3 cellular contexts compared by ENCODE assay signal in genomic region chr18:48485828-48486405, GRCh38.
TF ChIP-seq lines count a peak whose summit lies in the region.

No MANE protein-coding gene starts in this region.

TF ChIP-seq in A549, 52 proteins besides CTCF, POLR2A, EP300 and RAD21 (continues in another document):
- TF ChIP-seq, protein P1, sequence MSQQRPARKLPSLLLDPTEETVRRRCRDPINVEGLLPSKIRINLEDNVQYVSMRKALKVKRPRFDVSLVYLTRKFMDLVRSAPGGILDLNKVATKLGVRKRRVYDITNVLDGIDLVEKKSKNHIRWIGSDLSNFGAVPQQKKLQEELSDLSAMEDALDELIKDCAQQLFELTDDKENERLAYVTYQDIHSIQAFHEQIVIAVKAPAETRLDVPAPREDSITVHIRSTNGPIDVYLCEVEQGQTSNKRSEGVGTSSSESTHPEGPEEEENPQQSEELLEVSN (IDR thresholded peaks at IDR 0.05; ENCODE audit: borderline replicate concordance, low read depth): no peak
- TF ChIP-seq HDAC2 (IDR thresholded peaks at IDR 0.05): no peak
- TF ChIP-seq RNF2 (IDR thresholded peaks at IDR 0.05; ENCODE audit: borderline replicate concordance, low read depth): no peak
- no peak for TF ChIP-seq MYC (IDR thresholded peaks at IDR 0.05; ENCODE audit: borderline replicate concordance, low read length)
- no peak for TF ChIP-seq HOXB13 (CRISPR knock-in tag; IDR thresholded peaks at IDR 0.05; ENCODE audit: low read depth)
- no peak for TF ChIP-seq PHF8 (IDR thresholded peaks at IDR 0.05; ENCODE audit: borderline replicate concordance, low read depth)
- no peak for TF ChIP-seq MAFK (IDR thresholded peaks at IDR 0.05; ENCODE audit: partially characterized antibody)
- TF ChIP-seq, protein P2, sequence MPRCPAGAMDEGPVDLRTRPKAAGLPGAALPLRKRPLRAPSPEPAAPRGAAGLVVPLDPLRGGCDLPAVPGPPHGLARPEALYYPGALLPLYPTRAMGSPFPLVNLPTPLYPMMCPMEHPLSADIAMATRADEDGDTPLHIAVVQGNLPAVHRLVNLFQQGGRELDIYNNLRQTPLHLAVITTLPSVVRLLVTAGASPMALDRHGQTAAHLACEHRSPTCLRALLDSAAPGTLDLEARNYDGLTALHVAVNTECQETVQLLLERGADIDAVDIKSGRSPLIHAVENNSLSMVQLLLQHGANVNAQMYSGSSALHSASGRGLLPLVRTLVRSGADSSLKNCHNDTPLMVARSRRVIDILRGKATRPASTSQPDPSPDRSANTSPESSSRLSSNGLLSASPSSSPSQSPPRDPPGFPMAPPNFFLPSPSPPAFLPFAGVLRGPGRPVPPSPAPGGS (IDR thresholded peaks at IDR 0.05): no peak
- TF ChIP-seq ZNF302 (CRISPR knock-in tag; IDR thresholded peaks at IDR 0.05): no peak
- TF ChIP-seq, protein P3, sequence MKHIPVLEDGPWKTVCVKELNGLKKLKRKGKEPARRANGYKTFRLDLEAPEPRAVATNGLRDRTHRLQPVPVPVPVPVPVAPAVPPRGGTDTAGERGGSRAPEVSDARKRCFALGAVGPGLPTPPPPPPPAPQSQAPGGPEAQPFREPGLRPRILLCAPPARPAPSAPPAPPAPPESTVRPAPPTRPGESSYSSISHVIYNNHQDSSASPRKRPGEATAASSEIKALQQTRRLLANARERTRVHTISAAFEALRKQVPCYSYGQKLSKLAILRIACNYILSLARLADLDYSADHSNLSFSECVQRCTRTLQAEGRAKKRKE (CRISPR knock-in tag; IDR thresholded peaks at IDR 0.05; ENCODE audit: low read depth): no peak
- no peak for TF ChIP-seq MAX (IDR thresholded peaks at IDR 0.05)
- TF ChIP-seq, protein P4, sequence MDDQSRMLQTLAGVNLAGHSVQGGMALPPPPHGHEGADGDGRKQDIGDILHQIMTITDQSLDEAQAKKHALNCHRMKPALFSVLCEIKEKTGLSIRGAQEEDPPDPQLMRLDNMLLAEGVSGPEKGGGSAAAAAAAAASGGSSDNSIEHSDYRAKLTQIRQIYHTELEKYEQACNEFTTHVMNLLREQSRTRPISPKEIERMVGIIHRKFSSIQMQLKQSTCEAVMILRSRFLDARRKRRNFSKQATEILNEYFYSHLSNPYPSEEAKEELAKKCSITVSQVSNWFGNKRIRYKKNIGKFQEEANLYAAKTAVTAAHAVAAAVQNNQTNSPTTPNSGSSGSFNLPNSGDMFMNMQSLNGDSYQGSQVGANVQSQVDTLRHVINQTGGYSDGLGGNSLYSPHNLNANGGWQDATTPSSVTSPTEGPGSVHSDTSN (IDR thresholded peaks at IDR 0.05): no peak

TF ChIP-seq in IMR-90, 13 proteins besides CTCF, POLR2A, EP300 and RAD21:
- no peak for TF ChIP-seq MAZ (IDR thresholded peaks at IDR 0.05; ENCODE audit: borderline replicate concordance, low read depth, low read length)
- TF ChIP-seq CEBPB (IDR thresholded peaks at IDR 0.05; ENCODE audit: low read depth, low read length): no peak
- TF ChIP-seq MAFK (IDR thresholded peaks at IDR 0.05; ENCODE audit: low read depth, low read length): no peak
- TF ChIP-seq USF2 (IDR thresholded peaks at IDR 0.05; ENCODE audit: low read depth, low read length): no peak
- TF ChIP-seq RFX5 (IDR thresholded peaks at IDR 0.05; ENCODE audit: low read depth, low read length): no peak
- TF ChIP-seq, protein P5, sequence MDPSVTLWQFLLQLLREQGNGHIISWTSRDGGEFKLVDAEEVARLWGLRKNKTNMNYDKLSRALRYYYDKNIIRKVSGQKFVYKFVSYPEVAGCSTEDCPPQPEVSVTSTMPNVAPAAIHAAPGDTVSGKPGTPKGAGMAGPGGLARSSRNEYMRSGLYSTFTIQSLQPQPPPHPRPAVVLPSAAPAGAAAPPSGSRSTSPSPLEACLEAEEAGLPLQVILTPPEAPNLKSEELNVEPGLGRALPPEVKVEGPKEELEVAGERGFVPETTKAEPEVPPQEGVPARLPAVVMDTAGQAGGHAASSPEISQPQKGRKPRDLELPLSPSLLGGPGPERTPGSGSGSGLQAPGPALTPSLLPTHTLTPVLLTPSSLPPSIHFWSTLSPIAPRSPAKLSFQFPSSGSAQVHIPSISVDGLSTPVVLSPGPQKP (IDR thresholded peaks at IDR 0.05; ENCODE audit: borderline replicate concordance, low read depth, low read length): no peak
- no peak for TF ChIP-seq BHLHE40 (IDR thresholded peaks at IDR 0.05; ENCODE audit: low read depth, low read length)
- no peak for TF ChIP-seq RCOR1 (IDR thresholded peaks at IDR 0.05; ENCODE audit: insufficient replicate concordance, low read length)
- TF ChIP-seq CHD1 (IDR thresholded peaks at IDR 0.05; ENCODE audit: low read depth, low read length): no peak
- no peak for TF ChIP-seq NFE2L2 (IDR thresholded peaks at IDR 0.05; ENCODE audit: low read depth, low read length)
- TF ChIP-seq MXI1 (IDR thresholded peaks at IDR 0.05; ENCODE audit: borderline replicate concordance, low read depth, low read length): no peak
TF ChIP-seq in IMR-90: peak in this region for 0.

TF ChIP-seq in WTC11, 78 proteins besides CTCF, POLR2A, EP300 and RAD21:
- TF ChIP-seq CREB1 (CRISPR knock-in tag; IDR thresholded peaks at IDR 0.05) (no peak), HMGA2 (CRISPR knock-in tag; IDR thresholded peaks at IDR 0.05) (no peak), ZNF425 (CRISPR knock-in tag; conservative IDR thresholded peaks at IDR 0.05) (no peak), CBFB (CRISPR knock-in tag; IDR thresholded peaks at IDR 0.05; ENCODE audit: low read depth) (no peak), NR2C2 (CRISPR knock-in tag; IDR thresholded peaks at IDR 0.05) (no peak)
- TF ChIP-seq, protein P6, sequence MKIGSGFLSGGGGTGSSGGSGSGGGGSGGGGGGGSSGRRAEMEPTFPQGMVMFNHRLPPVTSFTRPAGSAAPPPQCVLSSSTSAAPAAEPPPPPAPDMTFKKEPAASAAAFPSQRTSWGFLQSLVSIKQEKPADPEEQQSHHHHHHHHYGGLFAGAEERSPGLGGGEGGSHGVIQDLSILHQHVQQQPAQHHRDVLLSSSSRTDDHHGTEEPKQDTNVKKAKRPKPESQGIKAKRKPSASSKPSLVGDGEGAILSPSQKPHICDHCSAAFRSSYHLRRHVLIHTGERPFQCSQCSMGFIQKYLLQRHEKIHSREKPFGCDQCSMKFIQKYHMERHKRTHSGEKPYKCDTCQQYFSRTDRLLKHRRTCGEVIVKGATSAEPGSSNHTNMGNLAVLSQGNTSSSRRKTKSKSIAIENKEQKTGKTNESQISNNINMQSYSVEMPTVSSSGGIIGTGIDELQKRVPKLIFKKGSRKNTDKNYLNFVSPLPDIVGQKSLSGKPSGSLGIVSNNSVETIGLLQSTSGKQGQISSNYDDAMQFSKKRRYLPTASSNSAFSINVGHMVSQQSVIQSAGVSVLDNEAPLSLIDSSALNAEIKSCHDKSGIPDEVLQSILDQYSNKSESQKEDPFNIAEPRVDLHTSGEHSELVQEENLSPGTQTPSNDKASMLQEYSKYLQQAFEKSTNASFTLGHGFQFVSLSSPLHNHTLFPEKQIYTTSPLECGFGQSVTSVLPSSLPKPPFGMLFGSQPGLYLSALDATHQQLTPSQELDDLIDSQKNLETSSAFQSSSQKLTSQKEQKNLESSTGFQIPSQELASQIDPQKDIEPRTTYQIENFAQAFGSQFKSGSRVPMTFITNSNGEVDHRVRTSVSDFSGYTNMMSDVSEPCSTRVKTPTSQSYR (CRISPR knock-in tag; IDR thresholded peaks at IDR 0.05): no peak
TF ChIP-seq in WTC11: peak in this region for 0.
